ENCODE assay signal across 14 cellular contexts in the genomic region with DNA sequence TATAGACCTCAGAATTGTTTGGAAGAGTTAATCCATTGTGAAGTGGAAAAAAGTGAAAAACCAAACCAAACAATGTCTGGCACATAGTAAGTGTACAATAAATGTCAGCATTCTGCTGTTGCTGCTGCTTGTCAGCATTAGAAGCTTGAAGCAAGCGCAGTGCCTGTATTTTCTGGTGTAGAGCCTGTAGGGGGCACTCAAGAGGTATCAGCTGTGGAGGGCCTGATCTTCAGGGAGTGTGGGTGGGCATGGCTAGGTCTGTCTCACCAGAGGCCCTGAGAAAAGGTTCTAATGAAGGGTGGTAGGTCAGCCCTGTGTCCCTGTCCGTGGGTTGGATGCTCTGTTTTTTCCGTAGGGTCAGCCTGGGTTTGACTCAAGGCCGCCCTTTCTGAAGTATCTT. TPM values are rescaled to one million over a fixed set of nuclear protein-coding genes. Genes with fewer than 3 reads are reported as not detected.
DNase-seq lines count a peak whose midpoint lies in the region; ATAC-seq and TF ChIP-seq lines count a peak whose summit lies in the region.
"Had no signal": no experiment of that assay in that cellular context is flagged by ENCODE, and none has a peak within 500 bp of the region (broad histone marks: within the 10 kb centered on the region; RNA-seq: fewer than 3 reads in every experiment).

No MANE protein-coding gene starts in this region.

- H3K79me2 ChIP-seq in DND-41 (ENCODE audit: insufficient read depth, low read length) (no peaks in the 10 kb centered on the region), mesendoderm (ENCODE audit: control insufficient read depth, insufficient read depth, low read length) (no peaks in the 10 kb centered on the region)

- no peaks in the 10 kb centered on the region for H3K9me3 Mint-ChIP-seq in endodermal cell
- no peaks in the 10 kb centered on the region for H3K9me3 Mint-ChIP-seq in activated naive CD8-positive, alpha-beta T cell treated with anti-CD3 and anti-CD28 coated beads for 36 hours
- H3K9me3 Mint-ChIP-seq in stimulated activated memory B cell treated with anti-CD40 and anti-IgM and Interleukin-4, amounts not matched to agents 10 μg/mL and 1 μg/mL and 100 μg/mL, for 72 hours: no peaks in the 10 kb centered on the region
- H3K9me3 Mint-ChIP-seq: activated T-helper 2 cell treated with anti-CD3 and anti-CD28 coated beads, Interferon-gamma antibody, Interleukin-2, Interleukin-4, amounts not matched to agents 10 μg/mL and 5 μg/mL and 100 μg/mL, durations not matched to agents 14 hours and 24 hours and 36 hours had no signal

- no peak overlapping the region for H2AK5ac ChIP-seq in mesendoderm (ENCODE audit: low read length)

- H3K4me1 ChIP-seq in DND-41 (ENCODE audit: insufficient read depth, low read length): no peaks in the 10 kb centered on the region
- H3K4me1 ChIP-seq in endodermal cell (ENCODE audit: control insufficient read depth, insufficient read depth, low read length): no peaks in the 10 kb centered on the region
- H3K4me1 ChIP-seq in mesendoderm (ENCODE audit: control insufficient read depth, low read depth, low read length): no peaks in the 10 kb centered on the region

- in situ Hi-C loops in KBM-7 (cut with MboI; ENCODE audit: low pct_unique_long_range_greater_than_20kb, low sequenced_read_pairs): no loop called here

- no peaks in the 10 kb centered on the region for H3K36me3 Mint-ChIP-seq in endodermal cell (ENCODE audit: low read depth)
- no peaks in the 10 kb centered on the region for H3K36me3 Mint-ChIP-seq in activated naive CD8-positive, alpha-beta T cell treated with anti-CD3 and anti-CD28 coated beads for 36 hours
- H3K36me3 Mint-ChIP-seq in stimulated activated memory B cell treated with anti-CD40 and anti-IgM and Interleukin-4, amounts not matched to agents 10 μg/mL and 1 μg/mL and 100 μg/mL, for 72 hours: no peaks in the 10 kb centered on the region
- H3K36me3 Mint-ChIP-seq: CD14-positive monocyte had no signal

- H3K4me2 ChIP-seq in DND-41 (ENCODE audit: insufficient read depth, low read length): no peak overlapping the region
- no peak overlapping the region for H3K4me2 ChIP-seq in mesendoderm (ENCODE audit: low read length)

- 87% methylated on average over 4 of the region's 4 CpGs; no CpG with 5 or more reads in 1 of the 2 experiments for WGBS in endodermal cell (ENCODE audit: insufficient coverage in 1 of 2, insufficient read length in 1 of 2), 2 experiments
- no CpG with 5 or more reads among the region's 4 CpGs for WGBS in mesendoderm (ENCODE audit: extremely low coverage, insufficient coverage, low lambda C conversion rate)

- no peaks in the 10 kb centered on the region for H4K20me1 ChIP-seq in DND-41 (ENCODE audit: insufficient read depth, low read length)

- no peak overlapping the region for H3K56ac ChIP-seq in mesendoderm (ENCODE audit: low read length)

- H3K18ac ChIP-seq in mesendoderm (ENCODE audit: low read length): no peak overlapping the region

- no peak overlapping the region for H3K27ac ChIP-seq in DND-41 (ENCODE audit: low read length)
- H3K27ac ChIP-seq in endodermal cell (ENCODE audit: low read depth, low read length): no peak overlapping the region
- H3K27ac ChIP-seq in mesendoderm (ENCODE audit: low read depth, low read length): no peak overlapping the region
- H3K27ac ChIP-seq: HL-60 had no signal

- no peak for ATAC-seq in DND-41 (ENCODE audit: insufficient read depth, low read depth)
- ATAC-seq in stimulated activated memory B cell treated with anti-CD40 and anti-IgM and Interleukin-4, amounts not matched to agents 10 μg/mL and 1 μg/mL and 100 μg/mL, for 72 hours: no peak
- ATAC-seq: activated CD4-positive, alpha-beta T cell treated with anti-CD3 and anti-CD28 coated beads for 36 hours had no signal

- no peak overlapping the region for H3K4ac ChIP-seq in mesendoderm (ENCODE audit: low read depth, low read length)

- no peaks in the 10 kb centered on the region for H3K4me1 Mint-ChIP-seq in endodermal cell
- H3K4me1 Mint-ChIP-seq in activated naive CD8-positive, alpha-beta T cell treated with anti-CD3 and anti-CD28 coated beads for 36 hours: no peaks in the 10 kb centered on the region
- H3K4me1 Mint-ChIP-seq in stimulated activated memory B cell treated with anti-CD40 and anti-IgM and Interleukin-4, amounts not matched to agents 10 μg/mL and 1 μg/mL and 100 μg/mL, for 72 hours: no peaks in the 10 kb centered on the region
- H3K4me1 Mint-ChIP-seq: activated CD4-positive, alpha-beta T cell treated with anti-CD3 and anti-CD28 coated beads for 36 hours; CD14-positive monocyte had no signal

- H4K5ac ChIP-seq in mesendoderm (ENCODE audit: low read length): no peak overlapping the region

- H3K27me3 Mint-ChIP-seq in endodermal cell (ENCODE audit: insufficient read depth): peaks cover 42% of the 10 kb centered on the region
- peaks cover 33% of the 10 kb centered on the region for H3K27me3 Mint-ChIP-seq in activated naive CD8-positive, alpha-beta T cell treated with anti-CD3 and anti-CD28 coated beads for 36 hours
- peaks cover 23% of the 10 kb centered on the region for H3K27me3 Mint-ChIP-seq in stimulated activated memory B cell treated with anti-CD40 and anti-IgM and Interleukin-4, amounts not matched to agents 10 μg/mL and 1 μg/mL and 100 μg/mL, for 72 hours

- H3K4me3 Mint-ChIP-seq in endodermal cell: no peak overlapping the region
- no peak overlapping the region for H3K4me3 Mint-ChIP-seq in activated naive CD8-positive, alpha-beta T cell treated with anti-CD3 and anti-CD28 coated beads for 36 hours
- no peak overlapping the region for H3K4me3 Mint-ChIP-seq in stimulated activated memory B cell treated with anti-CD40 and anti-IgM and Interleukin-4, amounts not matched to agents 10 μg/mL and 1 μg/mL and 100 μg/mL, for 72 hours
- H3K4me3 Mint-ChIP-seq: activated CD4-positive, alpha-beta T cell treated with anti-CD3 and anti-CD28 coated beads for 36 hours; CD14-positive monocyte had no signal

- H3K9ac ChIP-seq in DND-41 (ENCODE audit: low read depth, low read length) (no peak overlapping the region), endodermal cell (ENCODE audit: extremely low read depth, low read length, poor library complexity, severe bottlenecking) (no peak overlapping the region), mesendoderm (ENCODE audit: low read length) (no peak overlapping the region)

- no peak overlapping the region for H2AFZ ChIP-seq in DND-41 (ENCODE audit: low read depth, low read length)

- H3K36me3 ChIP-seq in DND-41 (ENCODE audit: insufficient read depth, low read length): no peaks in the 10 kb centered on the region
- H3K36me3 ChIP-seq in endodermal cell (ENCODE audit: control insufficient read depth, insufficient read depth, low read length): no peaks in the 10 kb centered on the region
- no peaks in the 10 kb centered on the region for H3K36me3 ChIP-seq in mesendoderm (ENCODE audit: control insufficient read depth, insufficient read depth, low read length)

- H3K27me3 ChIP-seq in DND-41 (ENCODE audit: insufficient read depth, low read length, poor library complexity): no peaks in the 10 kb centered on the region
- H3K27me3 ChIP-seq in endodermal cell (ENCODE audit: control insufficient read depth, insufficient read depth, low read length, poor library complexity, severe bottlenecking): peaks cover 30% of the 10 kb centered on the region
- H3K27me3 ChIP-seq in mesendoderm (ENCODE audit: insufficient read depth, low read length, poor library complexity): peaks cover 3% of the 10 kb centered on the region

- H3K9me3 ChIP-seq in DND-41 (ENCODE audit: insufficient read depth, low read length, severe bottlenecking): no peaks in the 10 kb centered on the region
- H3K9me3 ChIP-seq in endodermal cell (ENCODE audit: control insufficient read depth, low read length): no peaks in the 10 kb centered on the region

- no peak overlapping the region for H4K8ac ChIP-seq in mesendoderm (ENCODE audit: low read depth, low read length)

- H3K4me3 ChIP-seq in DND-41 (ENCODE audit: low read depth in 1 of 2, low read length in 2 of 2): no peak overlapping the region
- H3K4me3 ChIP-seq in endodermal cell (ENCODE audit: low read length): no peak overlapping the region
- H3K4me3 ChIP-seq in mesendoderm (ENCODE audit: low read length): no peak overlapping the region

- no peak overlapping the region for H3K27ac Mint-ChIP-seq in endodermal cell
- H3K27ac Mint-ChIP-seq in activated naive CD8-positive, alpha-beta T cell treated with anti-CD3 and anti-CD28 coated beads for 36 hours: no peak overlapping the region
- H3K27ac Mint-ChIP-seq in stimulated activated memory B cell treated with anti-CD40 and anti-IgM and Interleukin-4, amounts not matched to agents 10 μg/mL and 1 μg/mL and 100 μg/mL, for 72 hours: no peak overlapping the region
- H3K27ac Mint-ChIP-seq: activated CD4-positive, alpha-beta T cell treated with anti-CD3 and anti-CD28 coated beads for 36 hours; activated T-helper 2 cell treated with anti-CD3 and anti-CD28 coated beads, Interferon-gamma antibody, Interleukin-2, Interleukin-4, amounts not matched to agents 10 μg/mL and 5 μg/mL and 100 μg/mL, durations not matched to agents 14 hours and 24 hours and 36 hours; CD14-positive monocyte had no signal

- no peak overlapping the region for H2BK5ac ChIP-seq in mesendoderm (ENCODE audit: low read length)

- no peak overlapping the region for H3K23ac ChIP-seq in mesendoderm (ENCODE audit: low read length)

- H3K79me1 ChIP-seq in mesendoderm (ENCODE audit: low read length): no peaks in the 10 kb centered on the region

- H2BK120ac ChIP-seq in mesendoderm (ENCODE audit: low read depth, low read length): no peak overlapping the region

- no peak overlapping the region for H2BK15ac ChIP-seq in mesendoderm (replicated peaks; ENCODE audit: low read depth)

- TF ChIP-seq CTCF in DND-41 (IDR thresholded peaks at IDR 0.05; ENCODE audit: borderline replicate concordance, extremely low read depth, low read length, poor library complexity, severe bottlenecking) (peak; percentile 31), endodermal cell (conservative IDR thresholded peaks at IDR 0.05) (peak; percentile 81)

- DNase-seq in DND-41 (no peak), KBM-7 (peak; percentile 15), endodermal cell (peak; percentile 81), mesendoderm (peak; percentile 71), globus pallidus (ENCODE audit: low spot score) (no peak), NCI-H345 treated with DMSO at 0.1 percent for 48 hours (lab: John Stamatoyannopoulos, UW; ENCODE audit: unreplicated experiment) (no peak)
- no peak for DNase-seq in activated naive CD8-positive, alpha-beta T cell treated with anti-CD3 and anti-CD28 coated beads for 36 hours
- DNase-seq: activated CD4-positive, alpha-beta T cell treated with anti-CD3 and anti-CD28 coated beads for 36 hours; caudate nucleus; NCI-H1092 treated with DMSO at 0.1 percent for 48 hours had no signal

RNA-seq across cellular contexts. Expression of a gene that starts 3.6 kb away (rescaled TPM):
- 1 to 10 TPM in 1 of 2 donors, under 1 TPM in 1; 0.79 to 3.4 TPM for total RNA-seq in endodermal cell
- polyA plus RNA-seq in endodermal cell (2013, experiment 1 of 2): 0.46 TPM
- 0.33 TPM for polyA plus RNA-seq in endodermal cell (2013, experiment 2 of 2)
- polyA plus RNA-seq in mesendoderm (2013, experiment 1 of 2): 0.38 TPM
- 0.49 TPM for polyA plus RNA-seq in mesendoderm (2013, experiment 2 of 2)
- total RNA-seq in activated naive CD8-positive, alpha-beta T cell treated with anti-CD3 and anti-CD28 coated beads for 36 hours: not detected
- total RNA-seq: activated CD4-positive, alpha-beta T cell treated with anti-CD3 and anti-CD28 coated beads for 36 hours had no signal
- polyA plus RNA-seq: CD14-positive monocyte had no signal

Comparison
In these comparisons a context has a peak if more than half of its experiments do, and no peak if none do; other contexts are left out.
1. DNase-seq: peak in KBM-7 (single experiment), endodermal cell (single experiment) and mesendoderm (single experiment); none in DND-41 (single experiment), activated naive CD8-positive, alpha-beta T cell treated with anti-CD3 and anti-CD28 coated beads for 36 hours (single experiment), globus pallidus (single experiment) and NCI-H345 treated with DMSO at 0.1 percent for 48 hours (single experiment).